8 cellular contexts compared by ENCODE assay signal in genomic region chr10:62806246-62806645, GRCh38. TPM values are rescaled to one million over a fixed set of nuclear protein-coding genes. Genes with fewer than 3 reads are reported as not detected.
DNase-seq lines count a peak whose midpoint lies in the region; ATAC-seq and TF ChIP-seq lines count a peak whose summit lies in the region.

No MANE protein-coding gene starts in this region.

- no peak overlapping the region for H3K27ac ChIP-seq in right cardiac atrium (ENCODE audit: low read length)

- no peaks in the 10 kb centered on the region for H3K9me3 ChIP-seq in right cardiac atrium (ENCODE audit: control insufficient read depth, low read length)

- TF ChIP-seq CTCF in WI38 (IDR thresholded peaks at IDR 0.05; ENCODE audit: low read depth, low read length) = no peak

- ATAC-seq in right cardiac atrium (no peak), HG03460 (IDR thresholded peaks at IDR 0.05; ENCODE audit: unreplicated experiment) (no peak), HG02938 (IDR thresholded peaks at IDR 0.05; ENCODE audit: unreplicated experiment) (no peak)
- no peak for ATAC-seq in stimulated activated memory B cell treated with anti-CD40 and anti-IgM and Interleukin-4, amounts not matched to agents 10 μg/mL and 1 μg/mL and 100 μg/mL, for 72 hours

- WGBS in right cardiac atrium = 14% methylated on average over 1 of the region's 1 CpG

- no peaks in the 10 kb centered on the region for H3K4me1 ChIP-seq in right cardiac atrium (ENCODE audit: control insufficient read depth, insufficient read depth, low read length)

- no peaks in the 10 kb centered on the region for H3K27me3 ChIP-seq in right cardiac atrium (ENCODE audit: control insufficient read depth, insufficient read depth)

- H3K36me3 Mint-ChIP-seq in T-helper 1 cell treated with Interleukin-12 subunit alpha and Interleukin-12 subunit beta and Interleukin-4 antibody, amounts not matched to agents 30 μg/mL and 1 μg/mL, for 36 hours (ENCODE audit: low read depth) = peaks cover 39% of the 10 kb centered on the region
- H3K36me3 Mint-ChIP-seq in stimulated activated memory B cell treated with anti-CD40 and anti-IgM and Interleukin-4, amounts not matched to agents 10 μg/mL and 1 μg/mL and 100 μg/mL, for 72 hours = peaks cover 27% of the 10 kb centered on the region

- DNase-seq in T-helper 1 cell (no peak), right cardiac atrium (no peak)
- no peak for DNase-seq in activated CD8-positive, alpha-beta memory T cell treated with anti-CD3 and anti-CD28 coated beads, Interleukin-2, amount 50 U/mL, for 48 hours

- intact Hi-C loops in right cardiac atrium (cut with DNase I) = no loop called here

- H3K4me1 Mint-ChIP-seq in T-helper 1 cell treated with Interleukin-12 subunit alpha and Interleukin-12 subunit beta and Interleukin-4 antibody, amounts not matched to agents 30 μg/mL and 1 μg/mL, for 36 hours (ENCODE audit: low read depth) = peaks cover 42% of the 10 kb centered on the region
- H3K4me1 Mint-ChIP-seq in stimulated activated memory B cell treated with anti-CD40 and anti-IgM and Interleukin-4, amounts not matched to agents 10 μg/mL and 1 μg/mL and 100 μg/mL, for 72 hours = peaks cover 46% of the 10 kb centered on the region

- H3K4me3 ChIP-seq in WI38 (ENCODE audit: low read depth, low read length) = peak overlapping the region; percentile 79
- H3K4me3 ChIP-seq in right cardiac atrium (ENCODE audit: low read length) = peak overlapping the region; percentile 88

- peaks cover 11% of the 10 kb centered on the region for H3K27me3 Mint-ChIP-seq in T-helper 1 cell treated with Interleukin-12 subunit alpha and Interleukin-12 subunit beta and Interleukin-4 antibody, amounts not matched to agents 30 μg/mL and 1 μg/mL, for 36 hours (ENCODE audit: low read depth)
- no peaks in the 10 kb centered on the region for H3K27me3 Mint-ChIP-seq in stimulated activated memory B cell treated with anti-CD40 and anti-IgM and Interleukin-4, amounts not matched to agents 10 μg/mL and 1 μg/mL and 100 μg/mL, for 72 hours

- peak overlapping the region; percentile 49 for H3K27ac Mint-ChIP-seq in T-helper 1 cell treated with Interleukin-12 subunit alpha and Interleukin-12 subunit beta and Interleukin-4 antibody, amounts not matched to agents 30 μg/mL and 1 μg/mL, for 36 hours
- peak overlapping the region; percentile 99 for H3K27ac Mint-ChIP-seq in stimulated activated memory B cell treated with anti-CD40 and anti-IgM and Interleukin-4, amounts not matched to agents 10 μg/mL and 1 μg/mL and 100 μg/mL, for 72 hours

- H3K4me3 Mint-ChIP-seq in T-helper 1 cell treated with Interleukin-12 subunit alpha and Interleukin-12 subunit beta and Interleukin-4 antibody, amounts not matched to agents 30 μg/mL and 1 μg/mL, for 36 hours = peak overlapping the region; percentile 86
- H3K4me3 Mint-ChIP-seq in stimulated activated memory B cell treated with anti-CD40 and anti-IgM and Interleukin-4, amounts not matched to agents 10 μg/mL and 1 μg/mL and 100 μg/mL, for 72 hours = peak overlapping the region; percentile 91

- H3K9me3 Mint-ChIP-seq in T-helper 1 cell treated with Interleukin-12 subunit alpha and Interleukin-12 subunit beta and Interleukin-4 antibody, amounts not matched to agents 30 μg/mL and 1 μg/mL, for 36 hours = no peaks in the 10 kb centered on the region
- no peaks in the 10 kb centered on the region for H3K9me3 Mint-ChIP-seq in stimulated activated memory B cell treated with anti-CD40 and anti-IgM and Interleukin-4, amounts not matched to agents 10 μg/mL and 1 μg/mL and 100 μg/mL, for 72 hours

RNA-seq across cellular contexts. Expression of gene ADO, which starts 1.7 kb away (rescaled TPM):
- 10 to 100 TPM; 21.8 to 30.9 (median 25.5) TPM for total RNA-seq in right cardiac atrium
- 12.7 TPM for polyA plus RNA-seq in right cardiac atrium

RNA-seq across cellular contexts. Expression of gene EGR2, which starts 9.9 kb away (rescaled TPM):
- total RNA-seq in right cardiac atrium = 1 to 10 TPM in 3 of 4 donors, under 1 TPM in 1; 0.54 to 4.7 (median 1.6) TPM
- polyA plus RNA-seq in right cardiac atrium = 13.7 TPM
